ENCODE assay signal across 24 cellular contexts in genomic region chr3:123767564-123768292, GRCh38.
DNase-seq lines count a peak whose midpoint lies in the region; ATAC-seq, FAIRE-seq and TF ChIP-seq lines count a peak whose summit lies in the region.
"Had no signal": no experiment of that assay in that cellular context is flagged by ENCODE, and none has a peak within 500 bp of the region (broad histone marks: within the 10 kb centered on the region; RNA-seq: fewer than 3 reads in every experiment).

No MANE protein-coding gene starts in this region.

- H2BK15ac ChIP-seq in H9 (ENCODE audit: low read depth, low read length) (no peak overlapping the region), H1 (ENCODE audit: low read length) (0 out of 2 replicates have a peak overlapping the region, but pooled peaks have one; percentile 74), mesenchymal stem cell (ENCODE audit: low read depth, poor library complexity, severe bottlenecking) (no peak overlapping the region)

- H4K20me1 ChIP-seq in H9 (ENCODE audit: control insufficient read depth, insufficient read depth, insufficient read length) (no peaks in the 10 kb centered on the region), H1 (replicated peaks in 1 of 2; ENCODE audit: control insufficient read depth in 1 of 2, insufficient read depth in 2 of 2, low read length in 2 of 2) (no peaks in the 10 kb centered on the region)

- H3K4me2 ChIP-seq in H9 (ENCODE audit: insufficient read depth, insufficient read length, low read length) = no peak overlapping the region
- 0 out of 4 replicates have a peak overlapping the region, but pooled peaks of 1 of the 2 experiments have one; percentile 4 for H3K4me2 ChIP-seq in H1 (ENCODE audit: insufficient read depth in 1 of 2, low read depth in 2 of 2, low read length in 2 of 2)
- H3K4me2 ChIP-seq in mesenchymal stem cell (ENCODE audit: low read length, poor library complexity, severe bottlenecking) = no peak overlapping the region
- H3K4me2 ChIP-seq: A549 had no signal

- TF ChIP-seq POLR2A in H1 (IDR thresholded peaks at IDR 0.05; ENCODE audit: control extremely low read depth in 1 of 2, low read depth in 2 of 2, low read length in 2 of 2) = no peak
- TF ChIP-seq POLR2A in H54 (IDR thresholded peaks at IDR 0.05; ENCODE audit: low read depth, low read length) = no peak

- H3K56ac ChIP-seq in H9 (ENCODE audit: insufficient read length, low read depth, low read length) = no peak overlapping the region
- H3K56ac ChIP-seq in H1 (replicated peaks; ENCODE audit: insufficient read length, low read depth, low read length) = no peak overlapping the region

- no peak for DNase-seq in H9
- no peak for DNase-seq in H1 (ENCODE audit: low read depth in 1 of 2, low spot score in 2 of 2)
- DNase-seq in mesenchymal stem cell = no peak
- no peak for DNase-seq in thoracic aorta (ENCODE audit: low spot score)
- DNase-seq in H54 (ENCODE audit: insufficient read length, low spot score) = no peak
- DNase-seq in stimulated activated naive CD8-positive, alpha-beta T cell treated with anti-CD3 and anti-CD28 coated beads, Interleukin-15, amount 100 ng/mL, for 72 hours = no peak
- no peak for DNase-seq in WERI-Rb-1
- DNase-seq in islet precursor cell = no peak
- DNase-seq: C1 segment of cervical spinal cord; CD8-positive, alpha-beta memory T cell; DMS53; EL; NCI-H1105; NCI-H2107; NCI-H510A; NCI-H748 treated with DMSO at 0.1 percent for 48 hours; NK-92 treated with Interleukin-12 subunit alpha and Interleukin-12 subunit beta, amount 100 ng/mL, for 24 hours; Peyer's patch had no signal

- no peaks in the 10 kb centered on the region for H3K27me3 Mint-ChIP-seq in H9 (ENCODE audit: low read depth)
- peaks cover 8% of the 10 kb centered on the region for H3K27me3 Mint-ChIP-seq in stimulated activated naive CD8-positive, alpha-beta T cell treated with anti-CD3 and anti-CD28 coated beads, Interleukin-15, amount 100 ng/mL, for 72 hours

- H4K91ac ChIP-seq in H9 (ENCODE audit: insufficient read length, low read depth, low read length) (peak overlapping the region; percentile 26), H1 (replicated peaks; ENCODE audit: insufficient read length, low read length) (no peak overlapping the region), mesenchymal stem cell (ENCODE audit: low read length) (peak overlapping the region; percentile 78)

- H2AFZ ChIP-seq in H9 (ENCODE audit: low read length) (no peak overlapping the region), H1 (ENCODE audit: low read length) (no peak overlapping the region), mesenchymal stem cell (ENCODE audit: low read depth, low read length) (no peak overlapping the region)

- H4K5ac ChIP-seq in H9 (ENCODE audit: insufficient read length, low read depth, low read length) = no peak overlapping the region
- H4K5ac ChIP-seq in H1 (ENCODE audit: insufficient read length, low read depth, low read length) = no peak overlapping the region

- H3K23ac ChIP-seq in H9 (ENCODE audit: insufficient read length, low read depth, low read length) = no peak overlapping the region
- no peak overlapping the region for H3K23ac ChIP-seq in H1 (ENCODE audit: insufficient read length)
- H3K23ac ChIP-seq in mesenchymal stem cell (ENCODE audit: low read length in 2 of 2) = no peak overlapping the region

- no peaks in the 10 kb centered on the region for H3K9me3 Mint-ChIP-seq in H9
- H3K9me3 Mint-ChIP-seq in stimulated activated naive CD8-positive, alpha-beta T cell treated with anti-CD3 and anti-CD28 coated beads, Interleukin-15, amount 100 ng/mL, for 72 hours = no peaks in the 10 kb centered on the region

- H2BK12ac ChIP-seq in H9 (ENCODE audit: insufficient read length, low read depth, low read length) (no peak overlapping the region), H1 (ENCODE audit: low read depth, low read length) (no peak overlapping the region), mesenchymal stem cell (ENCODE audit: low read length in 2 of 2) (no peak overlapping the region)

- H3K4me3 Mint-ChIP-seq in H9 = no peak overlapping the region
- no peak overlapping the region for H3K4me3 Mint-ChIP-seq in stimulated activated naive CD8-positive, alpha-beta T cell treated with anti-CD3 and anti-CD28 coated beads, Interleukin-15, amount 100 ng/mL, for 72 hours
- H3K4me3 Mint-ChIP-seq: CD8-positive, alpha-beta memory T cell had no signal

- H3K14ac ChIP-seq in H9 (ENCODE audit: insufficient read depth, low read length) (no peak overlapping the region), H1 (ENCODE audit: insufficient read length) (no peak overlapping the region), mesenchymal stem cell (ENCODE audit: low read length in 2 of 2) (no peak overlapping the region)

- H3K27ac ChIP-seq in H9 (ENCODE audit: insufficient read length, low read depth, low read length) (no peak overlapping the region), H1 (ENCODE audit: low read depth, low read length) (no peak overlapping the region), mesenchymal stem cell (ENCODE audit: low read length, poor library complexity, severe bottlenecking) (no peak overlapping the region), thoracic aorta (peak overlapping the region; percentile 88 to 96), WERI-Rb-1 (no peak overlapping the region)
- H3K27ac ChIP-seq: Peyer's patch had no signal

- no peaks in the 10 kb centered on the region for H3K9me3 ChIP-seq in H9 (ENCODE audit: control insufficient read depth, low read depth, low read length)
- H3K9me3 ChIP-seq in H1 (ENCODE audit: insufficient read depth in 2 of 2, low read depth in 1 of 2, low read length in 1 of 2) = no peaks in the 10 kb centered on the region
- H3K9me3 ChIP-seq in mesenchymal stem cell (ENCODE audit: control insufficient read depth, low read length) = no peaks in the 10 kb centered on the region
- H3K9me3 ChIP-seq in thoracic aorta = no peaks in the 10 kb centered on the region
- H3K9me3 ChIP-seq in WERI-Rb-1 (ENCODE audit: severe bottlenecking) = no peaks in the 10 kb centered on the region
- H3K9me3 ChIP-seq: A549, HAP-1, Peyer's patch, SJSA1 had no signal

- H2BK5ac ChIP-seq in H9 (ENCODE audit: insufficient read length, low read length) (peak overlapping the region; percentile 96), H1 (ENCODE audit: low read depth, low read length) (peak overlapping the region; percentile 31; the same call in 1 of the 2 replicates), mesenchymal stem cell (ENCODE audit: low read depth, low read length, poor library complexity, severe bottlenecking) (no peak overlapping the region)

- H3K18ac ChIP-seq in H9 (ENCODE audit: insufficient read length, low read depth, low read length) = peak overlapping the region; percentile 24
- H3K18ac ChIP-seq in H1 (ENCODE audit: extremely low read depth, low read length) = no peak overlapping the region
- H3K18ac ChIP-seq in mesenchymal stem cell (ENCODE audit: low read depth in 1 of 2, low read length in 2 of 2) = peak overlapping the region in 1 of 2 experiments; percentile 59

- no peaks in the 10 kb centered on the region for H3K27me3 ChIP-seq in H9 (ENCODE audit: insufficient read depth, low read length)
- no peaks in the 10 kb centered on the region; a peak in 1 of 7 replicates for H3K27me3 ChIP-seq in H1 (replicated peaks in 1 of 4; ENCODE audit: control insufficient read depth in 3 of 4, extremely low read depth in 1 of 4, insufficient read depth in 3 of 4, low read length in 3 of 4)
- no peaks in the 10 kb centered on the region for H3K27me3 ChIP-seq in mesenchymal stem cell (ENCODE audit: control insufficient read depth in 1 of 2, insufficient read depth in 1 of 2, low read length in 2 of 2)
- no peaks in the 10 kb centered on the region for H3K27me3 ChIP-seq in thoracic aorta (replicated peaks; ENCODE audit: insufficient read depth)
- H3K27me3 ChIP-seq in WERI-Rb-1 (ENCODE audit: insufficient read depth, low read depth, severe bottlenecking) = no peaks in the 10 kb centered on the region
- H3K27me3 ChIP-seq: Peyer's patch, SJSA1 had no signal

- H2BK20ac ChIP-seq in H9 (ENCODE audit: low read depth, low read length, poor library complexity, severe bottlenecking) (no peak overlapping the region), H1 (ENCODE audit: low read length) (no peak overlapping the region)

- POLR2A ChIA-PET in H1 (lab: Charles Lee; ENCODE audit: partially characterized antibody) = no interaction called here

- H3K36me3 ChIP-seq in H1 (ENCODE audit: control insufficient read depth in 2 of 4, insufficient read depth in 4 of 4, low read length in 3 of 4) = no peaks in the 10 kb centered on the region
- H3K36me3 ChIP-seq in mesenchymal stem cell (ENCODE audit: control insufficient read depth in 1 of 2, insufficient read depth in 2 of 2, low read depth in 1 of 2, low read length in 2 of 2) = peaks cover 3 to 33% of the 10 kb centered on the region in 2 experiments
- no peaks in the 10 kb centered on the region for H3K36me3 ChIP-seq in thoracic aorta
- no peaks in the 10 kb centered on the region for H3K36me3 ChIP-seq in WERI-Rb-1
- H3K36me3 ChIP-seq: HAP-1, Peyer's patch, SJSA1 had no signal

- H2AK5ac ChIP-seq in H9 (ENCODE audit: insufficient read length, low read length) (no peak overlapping the region), H1 (ENCODE audit: low read depth, low read length) (no peak overlapping the region), mesenchymal stem cell (ENCODE audit: low read length, severe bottlenecking) (peak overlapping the region; percentile 21)

- TF ChIP-seq RAD21 in H1 (IDR thresholded peaks at IDR 0.05 in 1 of 2, conservative IDR thresholded peaks at IDR 0.05 in 1 of 2; ENCODE audit: low read depth in 2 of 2, low read length in 2 of 2) = no peak

- FAIRE-seq in H1 (lab: Jason Lieb, UNC) (no peak), H54 (lab: Jason Lieb, UNC) (no peak)
- FAIRE-seq: A549, GM12878, GM19239, K562 had no signal

- peak overlapping the region; percentile 4 to 19 (median 14); a peak in 3 of 7 replicates for H3K27ac Mint-ChIP-seq in H9
- H3K27ac Mint-ChIP-seq in stimulated activated naive CD8-positive, alpha-beta T cell treated with anti-CD3 and anti-CD28 coated beads, Interleukin-15, amount 100 ng/mL, for 72 hours = no peak overlapping the region
- H3K27ac Mint-ChIP-seq: CD8-positive, alpha-beta memory T cell had no signal

- ATAC-seq in thoracic aorta (ENCODE audit: insufficient number of reproducible peaks, low FRiP score, low read depth) = no peak
- ATAC-seq in stimulated activated naive CD8-positive, alpha-beta T cell treated with anti-CD3 and anti-CD28 coated beads, Interleukin-15, amount 100 ng/mL, for 72 hours = no peak
- ATAC-seq: A549, GM12878, K562 had no signal

- no peaks in the 10 kb centered on the region for H3K79me2 ChIP-seq in H9 (ENCODE audit: insufficient read depth, low read length)
- no peaks in the 10 kb centered on the region for H3K79me2 ChIP-seq in H1 (ENCODE audit: control insufficient read depth in 1 of 2, insufficient read depth in 2 of 2, low read length in 2 of 2)

- no peak overlapping the region for H3K4ac ChIP-seq in H9 (ENCODE audit: low read depth, low read length)
- H3K4ac ChIP-seq in H1 (replicated peaks; ENCODE audit: insufficient read length, low read depth, low read length) = no peak overlapping the region
- no peak overlapping the region for H3K4ac ChIP-seq in mesenchymal stem cell (ENCODE audit: low read depth in 1 of 2, low read length in 2 of 2)

- H3K4me3 ChIP-seq in H1 (ENCODE audit: extremely low read depth in 1 of 4, insufficient read depth in 2 of 4, low read depth in 3 of 4, low read length in 4 of 4) (no peak overlapping the region), mesenchymal stem cell (ENCODE audit: insufficient read depth in 1 of 2, low read depth in 1 of 2, low read length in 2 of 2) (no peak overlapping the region), thoracic aorta (no peak overlapping the region), WERI-Rb-1 (ENCODE audit: low read depth, low read length) (no peak overlapping the region)
- H3K4me3 ChIP-seq: A549, GM12878, HAP-1, K562, Peyer's patch, SJSA1 had no signal

- H3K9ac ChIP-seq in H9 (ENCODE audit: extremely low read depth, insufficient read length, low read length) (no peak overlapping the region), H1 (replicated peaks in 1 of 4; ENCODE audit: extremely low read depth in 1 of 4, low read depth in 3 of 4, low read length in 3 of 4) (no peak overlapping the region), mesenchymal stem cell (ENCODE audit: low read length) (no peak overlapping the region)

- WGBS in H9 (ENCODE audit: extremely low coverage, insufficient read length, low lambda C conversion rate) = no CpG with 5 or more reads among the region's 6 CpGs
- WGBS in H1 (ENCODE audit: extremely low coverage in 1 of 2, insufficient coverage in 1 of 2, insufficient read length in 1 of 2, insufficient replicate concordance in 2 of 2, low coverage in 1 of 2, low lambda C conversion rate in 2 of 2, missing lambda C conversion rate in 1 of 2), 2 experiments = 90% methylated on average over 6 of the region's 6 CpGs; no CpG with 5 or more reads in 1 of the 2 experiments
- 90% methylated on average over 5 of the region's 6 CpGs for WGBS in mesenchymal stem cell

- H3K36me3 Mint-ChIP-seq in H9 (ENCODE audit: insufficient read depth in 1 of 3, low read depth in 3 of 3) = no peaks in the 10 kb centered on the region
- H3K36me3 Mint-ChIP-seq: CD8-positive, alpha-beta memory T cell had no signal

- H2BK120ac ChIP-seq in H9 (ENCODE audit: low read depth, low read length, poor library complexity, severe bottlenecking) (no peak overlapping the region), H1 (replicated peaks; ENCODE audit: low read depth, low read length) (no peak overlapping the region), mesenchymal stem cell (ENCODE audit: low read depth, low read length) (peak overlapping the region; percentile 22)

- H3K23me2 ChIP-seq in H9 (ENCODE audit: insufficient read length, low read depth, low read length, poor library complexity, severe bottlenecking) = no peaks in the 10 kb centered on the region
- 0 out of 2 replicates have a peak, but pooled peaks cover 2% of the 10 kb centered on the region for H3K23me2 ChIP-seq in H1 (ENCODE audit: low read depth, low read length)

- TF ChIP-seq CTCF in H9 (conservative IDR thresholded peaks at IDR 0.05) (no peak), H1 (IDR thresholded peaks at IDR 0.05; ENCODE audit: control extremely low read depth in 1 of 3, insufficient read depth in 1 of 3, low read depth in 1 of 3, low read length in 3 of 3) (no peak), thoracic aorta (IDR thresholded peaks at IDR 0.05) (no peak), WERI-Rb-1 (IDR thresholded peaks at IDR 0.05; ENCODE audit: low read depth, low read length) (no peak)

- no peaks in the 10 kb centered on the region for H3K79me1 ChIP-seq in H9 (ENCODE audit: insufficient read depth, low read depth, low read length, poor library complexity, severe bottlenecking)
- peaks cover 2% of the 10 kb centered on the region; the same call in 1 of the 2 replicates for H3K79me1 ChIP-seq in H1 (ENCODE audit: low read depth, low read length)
- H3K79me1 ChIP-seq in mesenchymal stem cell (replicated peaks; ENCODE audit: low read length, poor library complexity, severe bottlenecking) = peaks cover 25% of the 10 kb centered on the region

- H3K4me1 ChIP-seq in H9 (ENCODE audit: insufficient read depth, low read length) (no peaks in the 10 kb centered on the region; the same call in 1 of the 2 replicates), H1 (replicated peaks in 1 of 4; ENCODE audit: control insufficient read depth in 3 of 4, insufficient read depth in 4 of 4, low read length in 3 of 4) (peaks cover 0 to 12% (median 1%) of the 10 kb centered on the region in 4 experiments; a peak in 3 of 7 replicates), mesenchymal stem cell (ENCODE audit: control insufficient read depth, insufficient read depth, low read depth, low read length) (peaks cover 15% of the 10 kb centered on the region), thoracic aorta (ENCODE audit: control insufficient read depth in 1 of 2, low read depth in 2 of 2) (peaks cover 26 to 63% of the 10 kb centered on the region in 2 donors)
- H3K4me1 ChIP-seq: HAP-1, Peyer's patch had no signal

- CTCF ChIA-PET in H1 (lab: Charles Lee; ENCODE audit: partially characterized antibody) = interaction anchor here (0.8 to 2.7 kb wide), 6 partner anchors 16 to 126 kb away, joined by 3 to 7 read pairs (median 4); no protein-coding TSS in a partner anchor

- peaks cover 12 to 13% of the 10 kb centered on the region in 2 experiments for H3K4me1 Mint-ChIP-seq in H9
- no peaks in the 10 kb centered on the region for H3K4me1 Mint-ChIP-seq in stimulated activated naive CD8-positive, alpha-beta T cell treated with anti-CD3 and anti-CD28 coated beads, Interleukin-15, amount 100 ng/mL, for 72 hours
- H3K4me1 Mint-ChIP-seq: CD8-positive, alpha-beta memory T cell had no signal

- no peak overlapping the region for H3T11ph ChIP-seq in H9 (ENCODE audit: low read length)

- TF ChIP-seq EP300 in H1 (IDR thresholded peaks at IDR 0.05; ENCODE audit: borderline replicate concordance in 1 of 2, low read depth in 2 of 2, low read length in 2 of 2) = no peak

- H4K8ac ChIP-seq in H9 (replicated peaks; ENCODE audit: insufficient read length, low read depth, low read length) = no peak overlapping the region
- peak overlapping the region; percentile 82 for H4K8ac ChIP-seq in H1 (ENCODE audit: extremely low read depth, insufficient read depth, low read length)
- H4K8ac ChIP-seq in mesenchymal stem cell (ENCODE audit: low read length) = peak overlapping the region; percentile 66

Comparison
In these comparisons a context has a peak if more than half of its experiments do, and no peak if none do; other contexts are left out.
1. H3K27ac ChIP-seq: peak in thoracic aorta (2 of 2); none in H9 (single experiment), H1 (single experiment), mesenchymal stem cell (single experiment) and WERI-Rb-1 (single experiment).
2. H3K27ac Mint-ChIP-seq: peak in H9 (3 of 3); none in stimulated activated naive CD8-positive, alpha-beta T cell treated with anti-CD3 and anti-CD28 coated beads, Interleukin-15, amount 100 ng/mL, for 72 hours (0 of 2).